ENCODE assay signal across 1 cellular context in genomic region chr4:76898949-76899640, GRCh38.
TF ChIP-seq lines count a peak whose summit lies in the region.

No MANE protein-coding gene starts in this region.

TF ChIP-seq in HepG2, 621 proteins besides CTCF, POLR2A, EP300 and RAD21 (continued from another document):
- TF ChIP-seq SKIL (CRISPR knock-in tag; IDR thresholded peaks at IDR 0.05; ENCODE audit: borderline replicate concordance), result no peak
- peak; percentile 20; the same call in 1 of the 2 replicates for TF ChIP-seq TFDP1 (CRISPR knock-in tag; IDR thresholded peaks at IDR 0.05; ENCODE audit: borderline replicate concordance)
- no peak for TF ChIP-seq ZNF768 (CRISPR knock-in tag; IDR thresholded peaks at IDR 0.05)
- TF ChIP-seq ZNF331 (CRISPR knock-in tag; IDR thresholded peaks at IDR 0.05), result 0 out of 2 replicates have a peak, but pooled peaks have one; percentile 11
- TF ChIP-seq SOX5 (CRISPR knock-in tag; IDR thresholded peaks at IDR 0.05; ENCODE audit: borderline replicate concordance), result peak; percentile 21; the same call in 1 of the 2 replicates
- TF ChIP-seq FOXO1 (CRISPR knock-in tag; IDR thresholded peaks at IDR 0.05), result no peak
- peak; percentile 31; the same call in 1 of the 2 replicates for TF ChIP-seq NR2F6 (IDR thresholded peaks at IDR 0.05)
- TF ChIP-seq NR2F6 (CRISPR knock-in tag; IDR thresholded peaks at IDR 0.05), result peak; percentile 40; the same call in 1 of the 2 replicates
- TF ChIP-seq ZGPAT (CRISPR knock-in tag; IDR thresholded peaks at IDR 0.05), result no peak
- no peak for TF ChIP-seq ZBTB3 (CRISPR knock-in tag; IDR thresholded peaks at IDR 0.05; ENCODE audit: borderline replicate concordance, low read depth)
- TF ChIP-seq MATR3 (CRISPR knock-in tag; IDR thresholded peaks at IDR 0.05), result no peak
- TF ChIP-seq ZMAT3 (CRISPR knock-in tag; conservative IDR thresholded peaks at IDR 0.05), result no peak
- no peak for TF ChIP-seq FOXA1 (IDR thresholded peaks at IDR 0.05)
- TF ChIP-seq FOXA1 (CRISPR knock-in tag; IDR thresholded peaks at IDR 0.05), result peak; percentile 86
- TF ChIP-seq NR1H2 (CRISPR knock-in tag; IDR thresholded peaks at IDR 0.05; ENCODE audit: borderline replicate concordance, low read depth), result no peak
- TF ChIP-seq ZNF431 (CRISPR knock-in tag; IDR thresholded peaks at IDR 0.05; ENCODE audit: borderline replicate concordance, low read depth), result no peak
- no peak for TF ChIP-seq TCF7L2 (IDR thresholded peaks at IDR 0.05; ENCODE audit: low read depth, low read length)
- TF ChIP-seq ZBTB46 (CRISPR knock-in tag; IDR thresholded peaks at IDR 0.05; ENCODE audit: borderline replicate concordance), result no peak
- TF ChIP-seq ZNF788 (CRISPR knock-in tag; IDR thresholded peaks at IDR 0.05; ENCODE audit: borderline replicate concordance), result no peak
- TF ChIP-seq SOX6 (IDR thresholded peaks at IDR 0.05), result no peak
- peak; percentile 40; the same call in 1 of the 2 replicates for TF ChIP-seq SOX6 (CRISPR knock-in tag; IDR thresholded peaks at IDR 0.05)
- 0 out of 2 replicates have a peak, but pooled peaks have one; percentile 16 for TF ChIP-seq HNF4A (CRISPR knock-in tag; IDR thresholded peaks at IDR 0.05)
- TF ChIP-seq PAX8 (CRISPR knock-in tag; IDR thresholded peaks at IDR 0.05; ENCODE audit: borderline replicate concordance), result no peak
- TF ChIP-seq RFX1 (IDR thresholded peaks at IDR 0.05), result no peak
- no peak for TF ChIP-seq ZFP62 (CRISPR knock-in tag; IDR thresholded peaks at IDR 0.05)
- TF ChIP-seq ZBTB43 (CRISPR knock-in tag; conservative IDR thresholded peaks at IDR 0.05), result no peak
- 0 out of 2 replicates have a peak, but pooled peaks have one; percentile 43 for TF ChIP-seq ZNF777 (CRISPR knock-in tag; IDR thresholded peaks at IDR 0.05)
- no peak for TF ChIP-seq TBX3 (IDR thresholded peaks at IDR 0.05; ENCODE audit: borderline replicate concordance)
- TF ChIP-seq RBAK (CRISPR knock-in tag; IDR thresholded peaks at IDR 0.05), result no peak
- peak; percentile 53; the same call in 1 of the 2 replicates for TF ChIP-seq SP5 (CRISPR knock-in tag; IDR thresholded peaks at IDR 0.05; ENCODE audit: borderline replicate concordance, low read depth)
- no peak for TF ChIP-seq HOXA9 (CRISPR knock-in tag; IDR thresholded peaks at IDR 0.05; ENCODE audit: borderline replicate concordance)
- no peak for TF ChIP-seq ZBTB21 (CRISPR knock-in tag; IDR thresholded peaks at IDR 0.05)
- no peak for TF ChIP-seq DMTF1 (CRISPR knock-in tag; IDR thresholded peaks at IDR 0.05)
- no peak for TF ChIP-seq RXRB (CRISPR knock-in tag; IDR thresholded peaks at IDR 0.05; ENCODE audit: borderline replicate concordance)
- TF ChIP-seq FOXK2 (IDR thresholded peaks at IDR 0.05), result peak; percentile 43; the same call in 1 of the 2 replicates
- TF ChIP-seq RARA (CRISPR knock-in tag; IDR thresholded peaks at IDR 0.05), result 0 out of 2 replicates have a peak, but pooled peaks have one; percentile 6
- TF ChIP-seq ZSCAN29 (CRISPR knock-in tag; conservative IDR thresholded peaks at IDR 0.05), result no peak
- TF ChIP-seq REL (CRISPR knock-in tag; conservative IDR thresholded peaks at IDR 0.05), result no peak
- no peak for TF ChIP-seq ZBTB33 (CRISPR knock-in tag; IDR thresholded peaks at IDR 0.05)
